11 cellular contexts compared by ENCODE assay signal in genomic region chr20:48716086-48716485, GRCh38.
DNase-seq lines count a peak whose midpoint lies in the region; ATAC-seq and TF ChIP-seq lines count a peak whose summit lies in the region.
"Had no signal": no experiment of that assay in that cellular context is flagged by ENCODE, and none has a peak within 500 bp of the region (broad histone marks: within the 10 kb centered on the region; RNA-seq: fewer than 3 reads in every experiment).

No MANE protein-coding gene starts in this region.

- intact Hi-C loops in activated B cell treated with CpG ODN at 0.5 μM for 24 hours (cut with micrococcal nuclease): loop anchor here (5.0 to 10.0 kb wide), 2 partner anchors 36 to 489 kb away; no protein-coding TSS in a partner anchor

- peak overlapping the region; percentile 84 for H3K27ac Mint-ChIP-seq in activated B cell treated with CpG ODN at 0.5 μM for 24 hours
- H3K27ac Mint-ChIP-seq in naive thymus-derived CD8-positive, alpha-beta T cell: peak overlapping the region; percentile 95 to 99 (median 98)
- H3K27ac Mint-ChIP-seq: progenitor cell of endocrine pancreas had no signal

- POLR2A ChIA-PET in activated B cell treated with CpG ODN at 0.5 μM for 24 hours (lab: Charles Lee): interaction anchor here (0.7 to 2.9 kb wide), 8 partner anchors 13 to 207 kb away, joined by 3 to 24 read pairs (median 4); partner anchors contain the start of gene PREX1
- POLR2A ChIA-PET in naive thymus-derived CD8-positive, alpha-beta T cell (lab: Charles Lee): interaction anchor here (0.6 to 4.0 kb wide), 2 partner anchors 44 to 111 kb away, joined by 4 to 16 read pairs; no protein-coding TSS in a partner anchor

- DNase-seq in activated B cell treated with CpG ODN at 0.5 μM for 24 hours: no peak
- DNase-seq in activated T-helper 9 cell treated with anti-CD3 and anti-CD28 coated beads, Interleukin-2, amount 50 U/mL, for 16 hours (ENCODE audit: low read depth): peak; percentile 45
- DNase-seq in naive thymus-derived CD8-positive, alpha-beta T cell: peak in 9 of 10 donors; percentile 16 to 60 (median 49)
- DNase-seq in stimulated activated naive CD4-positive, alpha-beta T cell treated with Interleukin-2 at 50 U/mL for 16 hours (lab: John Stamatoyannopoulos, UW): peak; percentile 56
- DNase-seq in NCI-H446 (lab: John Stamatoyannopoulos, UW): no peak
- no peak for DNase-seq in KBM-7
- DNase-seq in NCI-H1694 (lab: John Stamatoyannopoulos, UW): no peak
- DNase-seq: effector CD8-positive, alpha-beta T cell; islet precursor cell had no signal

- in situ Hi-C loops in KBM-7 (cut with MboI; ENCODE audit: low pct_unique_long_range_greater_than_20kb, low sequenced_read_pairs): no loop called here

- no peak for TF ChIP-seq CTCF in activated B cell treated with CpG ODN at 0.5 μM for 24 hours (IDR thresholded peaks at IDR 0.05)

- CTCF ChIA-PET in activated B cell treated with CpG ODN at 0.5 μM for 24 hours (lab: Charles Lee): interaction anchor here (1.4 kb wide), 1 partner anchor 59 kb away, joined by 3 read pairs; no protein-coding TSS in a partner anchor

- no peaks in the 10 kb centered on the region for H3K9me3 Mint-ChIP-seq in activated B cell treated with CpG ODN at 0.5 μM for 24 hours
- H3K9me3 Mint-ChIP-seq in naive thymus-derived CD8-positive, alpha-beta T cell: no peaks in the 10 kb centered on the region

- H3K36me3 Mint-ChIP-seq in activated B cell treated with CpG ODN at 0.5 μM for 24 hours (ENCODE audit: low read depth): peaks cover 6% of the 10 kb centered on the region
- H3K36me3 Mint-ChIP-seq in naive thymus-derived CD8-positive, alpha-beta T cell: peaks cover 0 to 11% (median 8%) of the 10 kb centered on the region in 3 donors

- no peaks in the 10 kb centered on the region for H3K27me3 Mint-ChIP-seq in activated B cell treated with CpG ODN at 0.5 μM for 24 hours
- H3K27me3 Mint-ChIP-seq in naive thymus-derived CD8-positive, alpha-beta T cell: no peaks in the 10 kb centered on the region
- H3K27me3 Mint-ChIP-seq: progenitor cell of endocrine pancreas had no signal

- no peak for ATAC-seq in activated B cell treated with CpG ODN at 0.5 μM for 24 hours (ENCODE audit: low read depth)
- peak; percentile 75 to 78 for ATAC-seq in naive thymus-derived CD8-positive, alpha-beta T cell
- no peak for ATAC-seq in GM18517 (IDR thresholded peaks at IDR 0.05; ENCODE audit: unreplicated experiment)

- H3K4me3 Mint-ChIP-seq in activated B cell treated with CpG ODN at 0.5 μM for 24 hours: peak overlapping the region; percentile 52
- peak overlapping the region; percentile 62 to 87 (median 82) for H3K4me3 Mint-ChIP-seq in naive thymus-derived CD8-positive, alpha-beta T cell

- peaks cover 98% of the 10 kb centered on the region for H3K4me1 Mint-ChIP-seq in activated B cell treated with CpG ODN at 0.5 μM for 24 hours
- H3K4me1 Mint-ChIP-seq in naive thymus-derived CD8-positive, alpha-beta T cell: peaks cover 51 to 99% (median 86%) of the 10 kb centered on the region in 4 donors

Comparison
In these comparisons a context has a peak if more than half of its experiments do, and no peak if none do; other contexts are left out.
1. ATAC-seq: peak in naive thymus-derived CD8-positive, alpha-beta T cell (2 of 2); none in activated B cell treated with CpG ODN at 0.5 μM for 24 hours (single experiment) and GM18517 (single experiment).
2. DNase-seq: peak in activated T-helper 9 cell treated with anti-CD3 and anti-CD28 coated beads, Interleukin-2, amount 50 U/mL, for 16 hours (single experiment), naive thymus-derived CD8-positive, alpha-beta T cell (9 of 10) and stimulated activated naive CD4-positive, alpha-beta T cell treated with Interleukin-2 at 50 U/mL for 16 hours (single experiment); none in activated B cell treated with CpG ODN at 0.5 μM for 24 hours (single experiment), NCI-H446 (0 of 2), KBM-7 (single experiment) and NCI-H1694 (single experiment).